In genomic region chr6:125950293-125950692, GRCh38 we compare ENCODE assay signal across 15 cellular contexts. TPM values are rescaled to one million over a fixed set of nuclear protein-coding genes. Genes with fewer than 3 reads are reported as not detected.
DNase-seq lines count a peak whose midpoint lies in the region; ATAC-seq, FAIRE-seq and TF ChIP-seq lines count a peak whose summit lies in the region.
"Had no signal": no experiment of that assay in that cellular context is flagged by ENCODE, and none has a peak within 500 bp of the region (broad histone marks: within the 10 kb centered on the region; RNA-seq: fewer than 3 reads in every experiment).

No MANE protein-coding gene starts in this region.

- H3K23me2 ChIP-seq in H1 (ENCODE audit: low read depth, low read length), result no peaks in the 10 kb centered on the region

- no peaks in the 10 kb centered on the region for H3K9me3 Mint-ChIP-seq in stimulated activated naive B cell treated with anti-CD40 and anti-IgM and Interleukin-4, amounts not matched to agents 10 μg/mL and 1 μg/mL and 100 μg/mL, for 72 hours
- H3K9me3 Mint-ChIP-seq: IgD-negative memory B cell, mesothelial cell of epicardium had no signal

- no peaks in the 10 kb centered on the region for H3K79me2 ChIP-seq in H1 (ENCODE audit: control insufficient read depth in 1 of 2, insufficient read depth in 2 of 2, low read length in 2 of 2)

- H4K5ac ChIP-seq in H1 (ENCODE audit: insufficient read length, low read depth, low read length), result no peak overlapping the region

- no peak overlapping the region for H2BK12ac ChIP-seq in H1 (ENCODE audit: low read depth, low read length)

- POLR2A ChIA-PET in H1 (lab: Charles Lee; ENCODE audit: partially characterized antibody), result no interaction called here

- no peaks in the 10 kb centered on the region for H4K20me1 ChIP-seq in H1 (replicated peaks in 1 of 2; ENCODE audit: control insufficient read depth in 1 of 2, insufficient read depth in 2 of 2, low read length in 2 of 2)

- no peak overlapping the region for H3K27ac Mint-ChIP-seq in stimulated activated naive B cell treated with anti-CD40 and anti-IgM and Interleukin-4, amounts not matched to agents 10 μg/mL and 1 μg/mL and 100 μg/mL, for 72 hours
- H3K27ac Mint-ChIP-seq: IgD-negative memory B cell, mesothelial cell of epicardium had no signal

- no peaks in the 10 kb centered on the region for H3K79me1 ChIP-seq in H1 (ENCODE audit: low read depth, low read length)

- TF ChIP-seq POLR2A in NB4 (IDR thresholded peaks at IDR 0.05; ENCODE audit: extremely low read depth, insufficient read length) (no peak), H1 (IDR thresholded peaks at IDR 0.05; ENCODE audit: control extremely low read depth in 1 of 2, low read depth in 2 of 2, low read length in 2 of 2) (no peak)

- CTCF ChIA-PET in H1 (lab: Charles Lee; ENCODE audit: partially characterized antibody), result interaction anchor here (4.5 kb wide), 1 partner anchor 61 kb away, joined by 45 read pairs; no protein-coding TSS in a partner anchor

- no peak for TF ChIP-seq EP300 in H1 (IDR thresholded peaks at IDR 0.05; ENCODE audit: borderline replicate concordance in 1 of 2, low read depth in 2 of 2, low read length in 2 of 2)

- no peak overlapping the region for H2BK15ac ChIP-seq in H1 (ENCODE audit: low read length)

- no peak overlapping the region for H3K4ac ChIP-seq in H1 (replicated peaks; ENCODE audit: insufficient read length, low read depth, low read length)

- H3K4me1 Mint-ChIP-seq in stimulated activated naive B cell treated with anti-CD40 and anti-IgM and Interleukin-4, amounts not matched to agents 10 μg/mL and 1 μg/mL and 100 μg/mL, for 72 hours, result no peaks in the 10 kb centered on the region

- TF ChIP-seq RAD21 in H1 (IDR thresholded peaks at IDR 0.05 in 1 of 2, conservative IDR thresholded peaks at IDR 0.05 in 1 of 2; ENCODE audit: low read depth in 2 of 2, low read length in 2 of 2), result no peak

- no peak for ATAC-seq in stimulated activated naive B cell treated with anti-CD40 and anti-IgM and Interleukin-4, amounts not matched to agents 10 μg/mL and 1 μg/mL and 100 μg/mL, for 72 hours (replicated peaks)
- no peak for ATAC-seq in GM18867 (IDR thresholded peaks at IDR 0.05; ENCODE audit: unreplicated experiment)

- 56% methylated on average over 6 of the region's 6 CpGs; no CpG with 5 or more reads in 1 of the 2 experiments for WGBS in H1 (ENCODE audit: extremely low coverage in 1 of 2, insufficient coverage in 1 of 2, insufficient read length in 1 of 2, insufficient replicate concordance in 2 of 2, low coverage in 1 of 2, low lambda C conversion rate in 2 of 2, missing lambda C conversion rate in 1 of 2), 2 experiments

- H3K9ac ChIP-seq in H1 (replicated peaks in 1 of 4; ENCODE audit: extremely low read depth in 1 of 4, low read depth in 3 of 4, low read length in 3 of 4), result no peak overlapping the region

- H3K36me3 Mint-ChIP-seq in stimulated activated naive B cell treated with anti-CD40 and anti-IgM and Interleukin-4, amounts not matched to agents 10 μg/mL and 1 μg/mL and 100 μg/mL, for 72 hours, result no peaks in the 10 kb centered on the region
- H3K36me3 Mint-ChIP-seq: IgD-negative memory B cell, mesothelial cell of epicardium had no signal

- H3K27me3 ChIP-seq in H1 (replicated peaks in 1 of 4; ENCODE audit: control insufficient read depth in 3 of 4, extremely low read depth in 1 of 4, insufficient read depth in 3 of 4, low read length in 3 of 4), result no peaks in the 10 kb centered on the region
- H3K27me3 ChIP-seq: cardiac muscle cell had no signal

- H3K4me3 Mint-ChIP-seq in stimulated activated naive B cell treated with anti-CD40 and anti-IgM and Interleukin-4, amounts not matched to agents 10 μg/mL and 1 μg/mL and 100 μg/mL, for 72 hours, result no peak overlapping the region
- H3K4me3 Mint-ChIP-seq: IgD-negative memory B cell, mesothelial cell of epicardium had no signal

- H3K9me3 ChIP-seq in H1 (ENCODE audit: insufficient read depth in 2 of 2, low read depth in 1 of 2, low read length in 1 of 2), result no peaks in the 10 kb centered on the region

- H4K8ac ChIP-seq in H1 (ENCODE audit: extremely low read depth, insufficient read depth, low read length), result no peak overlapping the region

- H2BK120ac ChIP-seq in H1 (replicated peaks; ENCODE audit: low read depth, low read length), result no peak overlapping the region

- H3K4me2 ChIP-seq in H1 (ENCODE audit: insufficient read depth in 1 of 2, low read depth in 2 of 2, low read length in 2 of 2), result no peak overlapping the region

- H3K27ac ChIP-seq in H1 (ENCODE audit: low read depth, low read length), result no peak overlapping the region
- H3K27ac ChIP-seq: cardiac muscle cell had no signal

- H3K14ac ChIP-seq in H1 (ENCODE audit: insufficient read length), result no peak overlapping the region

- H3K4me1 ChIP-seq in H1 (replicated peaks in 1 of 4; ENCODE audit: control insufficient read depth in 3 of 4, insufficient read depth in 4 of 4, low read length in 3 of 4), result peaks cover 0 to 9% (median 6%) of the 10 kb centered on the region in 4 experiments; a peak in 5 of 7 replicates

- H4K91ac ChIP-seq in H1 (replicated peaks; ENCODE audit: insufficient read length, low read length), result no peak overlapping the region

- H3K18ac ChIP-seq in H1 (ENCODE audit: extremely low read depth, low read length), result no peak overlapping the region

- no peaks in the 10 kb centered on the region for H3K27me3 Mint-ChIP-seq in stimulated activated naive B cell treated with anti-CD40 and anti-IgM and Interleukin-4, amounts not matched to agents 10 μg/mL and 1 μg/mL and 100 μg/mL, for 72 hours

- peak; percentile 20 for DNase-seq in activated naive CD4-positive, alpha-beta T cell treated with Interleukin-2 at 50 U/mL for 16 hours
- DNase-seq in activated naive CD4-positive, alpha-beta T cell treated with anti-CD3 and anti-CD28 coated beads, Interleukin-2, amount 50 U/mL, for 16 hours, result no peak
- DNase-seq in NB4 (ENCODE audit: low read depth) (peak; percentile 13), H1 (ENCODE audit: low read depth in 1 of 2, low spot score in 2 of 2) (no peak), non-pigmented ciliary epithelial cell (ENCODE audit: low read depth) (peak; percentile 40), mucosa of gallbladder (ENCODE audit: low spot score) (no peak)
- DNase-seq in stimulated activated naive B cell treated with anti-CD40 and anti-IgM and Interleukin-4, amounts not matched to agents 10 μg/mL and 1 μg/mL and 100 μg/mL, for 72 hours, result no peak
- DNase-seq: DMS53, NCI-H187, NCI-H774, posterior cingulate gyrus had no signal

- H3K56ac ChIP-seq in H1 (replicated peaks; ENCODE audit: insufficient read length, low read depth, low read length), result no peak overlapping the region

- H2BK20ac ChIP-seq in H1 (ENCODE audit: low read length), result no peak overlapping the region

- no peaks in the 10 kb centered on the region for H3K36me3 ChIP-seq in H1 (ENCODE audit: control insufficient read depth in 2 of 4, insufficient read depth in 4 of 4, low read length in 3 of 4)
- H3K36me3 ChIP-seq: cardiac muscle cell had no signal

- no peak for FAIRE-seq in H1 (lab: Jason Lieb, UNC)

- H2AK5ac ChIP-seq in H1 (ENCODE audit: low read depth, low read length), result no peak overlapping the region

- TF ChIP-seq CTCF in NB4 (IDR thresholded peaks at IDR 0.05; ENCODE audit: low read depth, low read length) (no peak), H1 (IDR thresholded peaks at IDR 0.05; ENCODE audit: control extremely low read depth in 1 of 3, insufficient read depth in 1 of 3, low read depth in 1 of 3, low read length in 3 of 3) (no peak)

- H2AFZ ChIP-seq in H1 (ENCODE audit: low read length), result 0 out of 2 replicates have a peak overlapping the region, but pooled peaks have one; percentile 49

- no peak overlapping the region for H2BK5ac ChIP-seq in H1 (ENCODE audit: low read depth, low read length)

- H3K4me3 ChIP-seq in NB4 (ENCODE audit: low read depth, low read length) (no peak overlapping the region), H1 (ENCODE audit: extremely low read depth in 1 of 4, insufficient read depth in 2 of 4, low read depth in 3 of 4, low read length in 4 of 4) (no peak overlapping the region)
- H3K4me3 ChIP-seq: cardiac muscle cell had no signal

- H3K23ac ChIP-seq in H1 (ENCODE audit: insufficient read length), result no peak overlapping the region

TF ChIP-seq in H1, 55 proteins besides CTCF, POLR2A, EP300 and RAD21 (continues in another document):
- TF ChIP-seq HDAC6 (IDR thresholded peaks at IDR 0.05; ENCODE audit: low read depth, low read length), result no peak
- TF ChIP-seq KDM4A (IDR thresholded peaks at IDR 0.05; ENCODE audit: low read depth, low read length, severe bottlenecking), result no peak
- no peak for TF ChIP-seq SP4 (IDR thresholded peaks at IDR 0.05; ENCODE audit: low read length)
- no peak for TF ChIP-seq HDAC2 (IDR thresholded peaks at IDR 0.05; ENCODE audit: borderline replicate concordance in 1 of 2, low read depth in 2 of 2, low read length in 2 of 2)
- TF ChIP-seq, protein P1, sequence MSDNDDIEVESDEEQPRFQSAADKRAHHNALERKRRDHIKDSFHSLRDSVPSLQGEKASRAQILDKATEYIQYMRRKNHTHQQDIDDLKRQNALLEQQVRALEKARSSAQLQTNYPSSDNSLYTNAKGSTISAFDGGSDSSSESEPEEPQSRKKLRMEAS (IDR thresholded peaks at IDR 0.05), result no peak
- no peak for TF ChIP-seq SUZ12 (IDR thresholded peaks at IDR 0.05; ENCODE audit: low read length)
- TF ChIP-seq JUND (IDR thresholded peaks at IDR 0.05; ENCODE audit: low read length), result no peak
- TF ChIP-seq YY1 (IDR thresholded peaks at IDR 0.05; ENCODE audit: low read depth, low read length), result no peak

RNA-seq across cellular contexts. Expression of gene HINT3, which starts 6.3 kb away (rescaled TPM):
- 7.7 and 7.8 TPM in 2 replicates for total RNA-seq in H1 (2021; fragmentation: NEBNext Ultra II Directional; extraction: Animal tissue kit (Norgen Biotek cat#: 25700))
- 1.2 and 1.5 TPM in 2 replicates for polyA plus RNA-seq in H1 (2011; rRNA removed)
- 1.8 TPM for polyA plus RNA-seq in H1 (2011; cell fraction: cytosol; rRNA removed)
- 1.0 TPM for polyA plus RNA-seq in H1 (2011; cell fraction: nucleus; rRNA removed)
- 3.5 to 5.6 TPM (median 4.6 TPM) in 4 replicates for polyA plus RNA-seq in H1 (2012, experiment 1 of 2)
- 0.73 TPM for polyA plus RNA-seq in H1 (2012, experiment 2 of 2)
- 4.3 TPM for polyA plus RNA-seq in H1 (2013, experiment 1 of 2)
- 3.9 TPM for polyA plus RNA-seq in H1 (2013, experiment 2 of 2)
- polyA minus RNA-seq in H1 (2011; rRNA and poly(A)+ RNA removed), result 0.79 and 2.0 TPM in 2 replicates
- polyA minus RNA-seq in H1 (2011; cell fraction: cytosol; rRNA and poly(A)+ RNA removed), result 2.5 TPM
- 3.0 TPM for polyA minus RNA-seq in H1 (2011; cell fraction: nucleus; rRNA and poly(A)+ RNA removed)
- total RNA-seq in mucosa of gallbladder, result 32.3 TPM

RNA-seq across cellular contexts. Expression of gene TRMT11, which starts 36.0 kb away (rescaled TPM):
- 23.3 and 32.4 TPM in 2 replicates for total RNA-seq in H1 (2021; fragmentation: NEBNext Ultra II Directional; extraction: Animal tissue kit (Norgen Biotek cat#: 25700))
- 11.8 and 19.7 TPM in 2 replicates for polyA plus RNA-seq in H1 (2011; rRNA removed)
- 24.8 TPM for polyA plus RNA-seq in H1 (2011; cell fraction: cytosol; rRNA removed)
- 20.7 TPM for polyA plus RNA-seq in H1 (2011; cell fraction: nucleus; rRNA removed)
- 19.8 to 26.7 TPM (median 22.1 TPM) in 4 replicates for polyA plus RNA-seq in H1 (2012, experiment 1 of 2)
- polyA plus RNA-seq in H1 (2012, experiment 2 of 2), result 2.5 TPM
- 17.1 TPM for polyA plus RNA-seq in H1 (2013, experiment 1 of 2)
- 16.3 TPM for polyA plus RNA-seq in H1 (2013, experiment 2 of 2)
- polyA minus RNA-seq in H1 (2011; rRNA and poly(A)+ RNA removed), result 29.2 and 34.1 TPM in 2 replicates
- 15.0 TPM for polyA minus RNA-seq in H1 (2011; cell fraction: cytosol; rRNA and poly(A)+ RNA removed)
- 76.8 TPM for polyA minus RNA-seq in H1 (2011; cell fraction: nucleus; rRNA and poly(A)+ RNA removed)
- total RNA-seq in mucosa of gallbladder, result 18.0 TPM

Comparison
In these comparisons a context has a peak if more than half of its experiments do, and no peak if none do; other contexts are left out.
1. DNase-seq: peak in activated naive CD4-positive, alpha-beta T cell treated with Interleukin-2 at 50 U/mL for 16 hours (single experiment), NB4 (single experiment) and non-pigmented ciliary epithelial cell (single experiment); none in activated naive CD4-positive, alpha-beta T cell treated with anti-CD3 and anti-CD28 coated beads, Interleukin-2, amount 50 U/mL, for 16 hours (single experiment), H1 (0 of 2), stimulated activated naive B cell treated with anti-CD40 and anti-IgM and Interleukin-4, amounts not matched to agents 10 μg/mL and 1 μg/mL and 100 μg/mL, for 72 hours (single experiment) and mucosa of gallbladder (single experiment).